In genomic region chr6:83615025-83615999, GRCh38 we compare ENCODE assay signal across 8 cellular contexts.
DNase-seq lines count a peak whose midpoint lies in the region; ATAC-seq and TF ChIP-seq lines count a peak whose summit lies in the region.

No MANE protein-coding gene starts in this region.

- H3K27me3 ChIP-seq in HCT116 (ENCODE audit: insufficient read depth, low read length) (no peaks in the 10 kb centered on the region), right lobe of liver (no peaks in the 10 kb centered on the region)

- TF ChIP-seq POLR2A in HCT116 (IDR thresholded peaks at IDR 0.05; ENCODE audit: borderline replicate concordance, extremely low read depth, insufficient read depth, insufficient read length) = no peak
- TF ChIP-seq POLR2A in right lobe of liver (IDR thresholded peaks at IDR 0.05) = no peak

- no peak overlapping the region for H3K4me2 ChIP-seq in HCT116 (ENCODE audit: low read length)

- H3K4me1 ChIP-seq in HCT116 (ENCODE audit: control insufficient read depth in 1 of 2, insufficient read depth in 2 of 2, low read length in 2 of 2) (no peaks in the 10 kb centered on the region), right lobe of liver (no peaks in the 10 kb centered on the region)

- POLR2A ChIA-PET in HCT116 (lab: Charles Lee) = interaction anchor here (1.0 kb wide), 1 partner anchor 189 kb away, joined by 3 read pairs; no protein-coding TSS in a partner anchor

- peak; percentile 78 for ATAC-seq in HCT116
- ATAC-seq in right lobe of liver = peak; percentile 33 to 62 (median 50)

- in situ Hi-C loops in astrocyte of the cerebellum (cut with HindIII; ENCODE audit: low sequenced_read_pairs) = no loop called here

- WGBS in right lobe of liver (ENCODE audit: insufficient coverage, low coverage, low lambda C conversion rate, missing lambda C conversion rate) = 49% methylated on average over 5 of the region's 6 CpGs

- H3K79me2 ChIP-seq in HCT116 (ENCODE audit: insufficient read depth, low read length) = no peaks in the 10 kb centered on the region

- DNase-seq in NCI-H1417 (lab: John Stamatoyannopoulos, UW) = peak; percentile 6 to 70 (median 40)
- no peak for DNase-seq in NCI-H1417 treated with DMSO at 0.1 percent for 48 hours (lab: John Stamatoyannopoulos, UW)
- DNase-seq in HCT116 (ENCODE audit: low read depth, low spot score) = peak; percentile 47
- DNase-seq in NCI-H2196 (lab: John Stamatoyannopoulos, UW; ENCODE audit: unreplicated experiment) = peak; percentile 9
- peak; percentile 23 for DNase-seq in astrocyte of the cerebellum (ENCODE audit: low read depth)
- DNase-seq in right lobe of liver = no peak
- DNase-seq in dedifferentiated amniotic fluid mesenchymal stem cell (ENCODE audit: extremely low spot score) = no peak
- no peak for DNase-seq in GDM1 (lab: John Stamatoyannopoulos, UW)

- peak; percentile 61 for TF ChIP-seq RAD21 in HCT116 (IDR thresholded peaks at IDR 0.05; ENCODE audit: low read depth)

- TF ChIP-seq CTCF in HCT116 (IDR thresholded peaks at IDR 0.05 in 2 of 3, conservative IDR thresholded peaks at IDR 0.05 in 1 of 3; ENCODE audit: borderline replicate concordance in 1 of 3, insufficient read depth in 1 of 3, low read depth in 2 of 3, low read length in 2 of 3) (peak; percentile 59 to 70 (median 60); a peak in 5 of 6 replicates), astrocyte of the cerebellum (IDR thresholded peaks at IDR 0.05; ENCODE audit: low read depth, low read length, missing control alignments) (peak; percentile 66), right lobe of liver (IDR thresholded peaks at IDR 0.05) (peak; percentile 36 to 61 (median 60))

- CTCF ChIA-PET in HCT116 (lab: Charles Lee) = interaction anchor here (0.6 to 1.9 kb wide), 24 partner anchors 8 to 1708 kb away, joined by 3 to 32 read pairs (median 6); partner anchors contain the start of genes CEP162, CYB5R4, DOP1A and UBE3D

- H3K9ac ChIP-seq in HCT116 (ENCODE audit: low read length) = no peak overlapping the region

- BruUV-seq in HCT116 (replicated peaks; lab: Mats Ljungman, UMichigan) = no TSS peak

- H3K4me3 ChIP-seq in HCT116 (replicated peaks in 1 of 2; ENCODE audit: low read depth in 1 of 2, low read length in 2 of 2) (no peak overlapping the region), astrocyte of the cerebellum (ENCODE audit: low read depth, low read length) (no peak overlapping the region), right lobe of liver (no peak overlapping the region)

- H3K27ac ChIP-seq in HCT116 (ENCODE audit: low read depth, low read length) (no peak overlapping the region), right lobe of liver (no peak overlapping the region)

- no peaks in the 10 kb centered on the region for H3K9me2 ChIP-seq in HCT116 (ENCODE audit: insufficient read depth)

- intact Hi-C loops in HCT116 (cut with micrococcal nuclease) = loop anchor here (5.0 kb wide), 2 partner anchors 192 to 607 kb away; no protein-coding TSS in a partner anchor
- intact Hi-C loops in right lobe of liver (cut with DNase I) = no loop called here

- H2AFZ ChIP-seq in HCT116 (ENCODE audit: low read depth, low read length, poor library complexity, severe bottlenecking) = peak overlapping the region; percentile 86

- H4K20me1 ChIP-seq in HCT116 (ENCODE audit: insufficient read depth) = no peaks in the 10 kb centered on the region

- RAD21 ChIA-PET in HCT116 (lab: Charles Lee; ENCODE audit: low non-redundant PET in 1 of 2, low total read pairs in 2 of 2, uncharacterized antibody in 2 of 2, unreplicated experiment in 2 of 2) = interaction anchor here (0.6 to 1.3 kb wide), 6 partner anchors 18 to 1352 kb away, joined by 3 to 6 read pairs (median 3); partner anchors contain the start of genes CEP162 (in 1 of the 2) and CYB5R4 (in 1 of the 2)

- no peaks in the 10 kb centered on the region for H3K9me3 ChIP-seq in HCT116 (ENCODE audit: control insufficient read depth in 1 of 2, insufficient read depth in 1 of 2, low read depth in 1 of 2, low read length in 2 of 2)
- no peaks in the 10 kb centered on the region for H3K9me3 ChIP-seq in right lobe of liver

- H3K36me3 ChIP-seq in HCT116 (ENCODE audit: control insufficient read depth in 1 of 2, insufficient read depth in 2 of 2, low read length in 2 of 2) (no peaks in the 10 kb centered on the region), right lobe of liver (no peaks in the 10 kb centered on the region)

TF ChIP-seq in HCT116, 20 proteins besides CTCF, POLR2A, EP300 and RAD21:
- TF ChIP-seq CBX3 (IDR thresholded peaks at IDR 0.05; ENCODE audit: low read depth) = no peak
- no peak for TF ChIP-seq EGR1 (IDR thresholded peaks at IDR 0.05; ENCODE audit: low read depth)
- no peak for TF ChIP-seq SRF (IDR thresholded peaks at IDR 0.05; ENCODE audit: low read depth)
- no peak for TF ChIP-seq YY1 (IDR thresholded peaks at IDR 0.05; ENCODE audit: extremely low read depth, insufficient replicate concordance, low read depth, low read length)
- TF ChIP-seq ZNF274 (IDR thresholded peaks at IDR 0.05; ENCODE audit: low read depth, low read length) = no peak

Comparison
In these comparisons a context has a peak if more than half of its experiments do, and no peak if none do; other contexts are left out.
1. DNase-seq: peak in NCI-H1417 (3 of 3), HCT116 (single experiment), NCI-H2196 (single experiment) and astrocyte of the cerebellum (single experiment); none in NCI-H1417 treated with DMSO at 0.1 percent for 48 hours (single experiment), right lobe of liver (0 of 3), dedifferentiated amniotic fluid mesenchymal stem cell (single experiment) and GDM1 (single experiment).
2. Peak in every context shown above with its lines, with median percentiles within 50 percentile points of each other: CTCF ChIP-seq.